Comparison of ENCODE assay signal across 1 cellular context in genomic region chr7:105014725-105015630, GRCh38.
TF ChIP-seq lines count a peak whose summit lies in the region.

No MANE protein-coding gene starts in this region.

TF ChIP-seq in HepG2, 621 proteins besides CTCF, POLR2A, EP300 and RAD21 (continued from another document and continues in another):
- TF ChIP-seq HMGXB3 (CRISPR knock-in tag; IDR thresholded peaks at IDR 0.05; ENCODE audit: borderline replicate concordance) (no peak), ZSCAN29 (CRISPR knock-in tag; conservative IDR thresholded peaks at IDR 0.05) (no peak), GTF2F1 (IDR thresholded peaks at IDR 0.05; ENCODE audit: low read length) (no peak), POLR2AphosphoS2 (IDR thresholded peaks at IDR 0.05; ENCODE audit: low read depth, low read length) (no peak), CAMTA2 (CRISPR knock-in tag; IDR thresholded peaks at IDR 0.05; ENCODE audit: borderline replicate concordance) (0 out of 2 replicates have a peak, but pooled peaks have one; percentile 43), ZC3H13 (CRISPR knock-in tag; IDR thresholded peaks at IDR 0.05) (0 out of 2 replicates have a peak, but pooled peaks have one; percentile 51), ZIK1 (CRISPR knock-in tag; IDR thresholded peaks at IDR 0.05; ENCODE audit: borderline replicate concordance, low read depth) (no peak), KMT2A (CRISPR knock-in tag; IDR thresholded peaks at IDR 0.05) (0 out of 2 replicates have a peak, but pooled peaks have one; percentile 21), TIGD3 (CRISPR knock-in tag; IDR thresholded peaks at IDR 0.05; ENCODE audit: borderline replicate concordance) (no peak), GZF1 (CRISPR knock-in tag; IDR thresholded peaks at IDR 0.05) (no peak), CREM (IDR thresholded peaks at IDR 0.05) (peak; percentile 16; the same call in 1 of the 2 replicates), CREM (CRISPR knock-in tag; IDR thresholded peaks at IDR 0.05) (no peak), AGO2 (optimal IDR thresholded peaks at IDR 0.05; ENCODE audit: low read depth, low read length) (no peak), SOX6 (IDR thresholded peaks at IDR 0.05) (no peak), SOX6 (CRISPR knock-in tag; IDR thresholded peaks at IDR 0.05) (0 out of 2 replicates have a peak, but pooled peaks have one; percentile 13), ZNF530 (CRISPR knock-in tag; IDR thresholded peaks at IDR 0.05; ENCODE audit: low read depth) (no peak), HDAC6 (IDR thresholded peaks at IDR 0.05; ENCODE audit: low read depth, low read length) (peak; percentile 66; the same call in 1 of the 2 replicates), SSRP1 (CRISPR knock-in tag; IDR thresholded peaks at IDR 0.05) (peak; percentile 45; the same call in 1 of the 2 replicates), ZFP90 (CRISPR knock-in tag; IDR thresholded peaks at IDR 0.05; ENCODE audit: borderline replicate concordance) (0 out of 2 replicates have a peak, but pooled peaks have one; percentile 31), ATRX (CRISPR knock-in tag; IDR thresholded peaks at IDR 0.05; ENCODE audit: borderline replicate concordance) (no peak), KLF13 (CRISPR knock-in tag; IDR thresholded peaks at IDR 0.05) (no peak), KLF12 (CRISPR knock-in tag; IDR thresholded peaks at IDR 0.05; ENCODE audit: borderline replicate concordance) (0 out of 2 replicates have a peak, but pooled peaks have one; percentile 51), KDM5B (CRISPR knock-in tag; IDR thresholded peaks at IDR 0.05; ENCODE audit: borderline replicate concordance) (0 out of 2 replicates have a peak, but pooled peaks have one; percentile 43), TBX2 (CRISPR knock-in tag; IDR thresholded peaks at IDR 0.05; ENCODE audit: borderline replicate concordance) (peak; percentile 11; the same call in 1 of the 2 replicates), ZNF407 (CRISPR knock-in tag; IDR thresholded peaks at IDR 0.05; ENCODE audit: not compliant biosample characterization) (no peak), ZNF605 (CRISPR knock-in tag; IDR thresholded peaks at IDR 0.05) (peak; percentile 12; the same call in 1 of the 2 replicates), THAP11 (CRISPR knock-in tag; IDR thresholded peaks at IDR 0.05) (0 out of 2 replicates have a peak, but pooled peaks have one; percentile 8), MXD4 (CRISPR knock-in tag; IDR thresholded peaks at IDR 0.05) (no peak), ZMAT3 (CRISPR knock-in tag; conservative IDR thresholded peaks at IDR 0.05) (0 out of 2 replicates have a peak, but pooled peaks have one; percentile 20), ZSCAN30 (CRISPR knock-in tag; IDR thresholded peaks at IDR 0.05) (no peak), ZNF350 (CRISPR knock-in tag; IDR thresholded peaks at IDR 0.05; ENCODE audit: borderline replicate concordance, low read depth) (no peak), ZNF557 (CRISPR knock-in tag; IDR thresholded peaks at IDR 0.05) (0 out of 2 replicates have a peak, but pooled peaks have one; percentile 26), PAF1 (CRISPR knock-in tag; IDR thresholded peaks at IDR 0.05) (no peak), CHD4 (IDR thresholded peaks at IDR 0.05; ENCODE audit: borderline replicate concordance, low read length) (no peak), ZNF792 (CRISPR knock-in tag; IDR thresholded peaks at IDR 0.05) (no peak), ZNF552 (CRISPR knock-in tag; IDR thresholded peaks at IDR 0.05; ENCODE audit: borderline replicate concordance) (no peak), ZNF33A (CRISPR knock-in tag; IDR thresholded peaks at IDR 0.05; ENCODE audit: borderline replicate concordance) (no peak), ZNF761 (CRISPR knock-in tag; conservative IDR thresholded peaks at IDR 0.05) (0 out of 2 replicates have a peak, but pooled peaks have one; percentile 7), ASH2L (IDR thresholded peaks at IDR 0.05; ENCODE audit: insufficient read length, low read depth, low read length) (peak; percentile 5), ISX (CRISPR knock-in tag; conservative IDR thresholded peaks at IDR 0.05) (0 out of 2 replicates have a peak, but pooled peaks have one; percentile 42)
- TF ChIP-seq, protein P1, sequence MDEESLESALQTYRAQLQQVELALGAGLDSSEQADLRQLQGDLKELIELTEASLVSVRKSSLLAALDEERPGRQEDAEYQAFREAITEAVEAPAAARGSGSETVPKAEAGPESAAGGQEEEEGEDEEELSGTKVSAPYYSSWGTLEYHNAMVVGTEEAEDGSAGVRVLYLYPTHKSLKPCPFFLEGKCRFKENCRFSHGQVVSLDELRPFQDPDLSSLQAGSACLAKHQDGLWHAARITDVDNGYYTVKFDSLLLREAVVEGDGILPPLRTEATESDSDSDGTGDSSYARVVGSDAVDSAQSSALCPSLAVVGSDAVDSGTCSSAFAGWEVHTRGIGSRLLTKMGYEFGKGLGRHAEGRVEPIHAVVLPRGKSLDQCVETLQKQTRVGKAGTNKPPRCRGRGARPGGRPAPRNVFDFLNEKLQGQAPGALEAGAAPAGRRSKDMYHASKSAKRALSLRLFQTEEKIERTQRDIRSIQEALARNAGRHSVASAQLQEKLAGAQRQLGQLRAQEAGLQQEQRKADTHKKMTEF (CRISPR knock-in tag; IDR thresholded peaks at IDR 0.05) = no peak
- TF ChIP-seq, protein P2, sequence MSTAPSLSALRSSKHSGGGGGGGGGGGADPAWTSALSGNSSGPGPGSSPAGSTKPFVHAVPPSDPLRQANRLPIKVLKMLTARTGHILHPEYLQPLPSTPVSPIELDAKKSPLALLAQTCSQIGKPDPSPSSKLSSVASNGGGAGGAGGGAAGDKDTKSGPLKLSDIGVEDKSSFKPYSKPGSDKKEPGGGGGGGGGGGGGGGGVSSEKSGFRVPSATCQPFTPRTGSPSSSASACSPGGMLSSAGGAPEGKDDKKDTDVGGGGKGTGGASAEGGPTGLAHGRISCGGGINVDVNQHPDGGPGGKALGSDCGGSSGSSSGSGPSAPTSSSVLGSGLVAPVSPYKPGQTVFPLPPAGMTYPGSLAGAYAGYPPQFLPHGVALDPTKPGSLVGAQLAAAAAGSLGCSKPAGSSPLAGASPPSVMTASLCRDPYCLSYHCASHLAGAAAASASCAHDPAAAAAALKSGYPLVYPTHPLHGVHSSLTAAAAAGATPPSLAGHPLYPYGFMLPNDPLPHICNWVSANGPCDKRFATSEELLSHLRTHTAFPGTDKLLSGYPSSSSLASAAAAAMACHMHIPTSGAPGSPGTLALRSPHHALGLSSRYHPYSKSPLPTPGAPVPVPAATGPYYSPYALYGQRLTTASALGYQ (CRISPR knock-in tag; IDR thresholded peaks at IDR 0.05) = 0 out of 2 replicates have a peak, but pooled peaks have one; percentile 50
- TF ChIP-seq, protein P3, sequence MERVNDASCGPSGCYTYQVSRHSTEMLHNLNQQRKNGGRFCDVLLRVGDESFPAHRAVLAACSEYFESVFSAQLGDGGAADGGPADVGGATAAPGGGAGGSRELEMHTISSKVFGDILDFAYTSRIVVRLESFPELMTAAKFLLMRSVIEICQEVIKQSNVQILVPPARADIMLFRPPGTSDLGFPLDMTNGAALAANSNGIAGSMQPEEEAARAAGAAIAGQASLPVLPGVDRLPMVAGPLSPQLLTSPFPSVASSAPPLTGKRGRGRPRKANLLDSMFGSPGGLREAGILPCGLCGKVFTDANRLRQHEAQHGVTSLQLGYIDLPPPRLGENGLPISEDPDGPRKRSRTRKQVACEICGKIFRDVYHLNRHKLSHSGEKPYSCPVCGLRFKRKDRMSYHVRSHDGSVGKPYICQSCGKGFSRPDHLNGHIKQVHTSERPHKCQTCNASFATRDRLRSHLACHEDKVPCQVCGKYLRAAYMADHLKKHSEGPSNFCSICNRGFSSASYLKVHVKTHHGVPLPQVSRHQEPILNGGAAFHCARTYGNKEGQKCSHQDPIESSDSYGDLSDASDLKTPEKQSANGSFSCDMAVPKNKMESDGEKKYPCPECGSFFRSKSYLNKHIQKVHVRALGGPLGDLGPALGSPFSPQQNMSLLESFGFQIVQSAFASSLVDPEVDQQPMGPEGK (CRISPR knock-in tag; IDR thresholded peaks at IDR 0.05) = peak; percentile 30; the same call in 1 of the 2 replicates
- TF ChIP-seq, protein P4, sequence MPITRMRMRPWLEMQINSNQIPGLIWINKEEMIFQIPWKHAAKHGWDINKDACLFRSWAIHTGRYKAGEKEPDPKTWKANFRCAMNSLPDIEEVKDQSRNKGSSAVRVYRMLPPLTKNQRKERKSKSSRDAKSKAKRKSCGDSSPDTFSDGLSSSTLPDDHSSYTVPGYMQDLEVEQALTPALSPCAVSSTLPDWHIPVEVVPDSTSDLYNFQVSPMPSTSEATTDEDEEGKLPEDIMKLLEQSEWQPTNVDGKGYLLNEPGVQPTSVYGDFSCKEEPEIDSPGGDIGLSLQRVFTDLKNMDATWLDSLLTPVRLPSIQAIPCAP (CRISPR knock-in tag; IDR thresholded peaks at IDR 0.05; ENCODE audit: low read depth) = no peak
